21 cellular contexts compared by ENCODE assay signal in the genomic region with DNA sequence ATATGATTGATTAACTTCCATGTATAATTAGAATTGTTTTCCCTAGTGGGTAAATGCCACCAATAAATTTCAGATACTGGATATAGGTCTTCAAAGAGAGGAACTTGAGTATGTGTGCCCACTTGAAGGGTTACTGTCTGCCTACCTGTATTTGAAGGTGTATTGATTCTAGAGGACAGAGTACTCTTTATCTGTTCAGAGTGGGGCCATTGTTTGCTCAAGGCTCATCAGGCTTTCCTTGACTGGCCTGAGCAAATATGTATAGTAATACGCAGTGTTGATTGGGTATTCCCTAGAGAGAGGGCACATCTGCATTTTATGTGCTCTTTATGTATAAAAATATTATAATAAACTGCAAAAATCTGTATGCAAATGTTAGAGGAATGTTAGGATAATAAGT. TPM values are rescaled to one million over a fixed set of nuclear protein-coding genes. Genes with fewer than 3 reads are reported as not detected.
"Had no signal": no experiment of that assay in that cellular context is flagged by ENCODE, and none has a peak within 500 bp of the region (broad histone marks: within the 10 kb centered on the region; RNA-seq: fewer than 3 reads in every experiment).

No MANE protein-coding gene starts in this region.

- H3K4me3 ChIP-seq: body of pancreas, cardiac muscle cell, esophagus muscularis mucosa, left lung, neural progenitor cell, spleen, upper lobe of left lung had no signal

- H3K4me1 Mint-ChIP-seq: activated naive CD4-positive, alpha-beta T cell treated with anti-CD3 and anti-CD28 coated beads, Interleukin-2, amount 50 U/mL, for 24 hours; neural progenitor cell; WTC11 had no signal

- H3K4me3 Mint-ChIP-seq: activated naive CD4-positive, alpha-beta T cell treated with anti-CD3 and anti-CD28 coated beads, Interleukin-2, amount 50 U/mL, for 24 hours; effector memory CD8-positive, alpha-beta T cell; naive thymus-derived CD8-positive, alpha-beta T cell; neural progenitor cell; T-helper 2 cell treated with Interferon-gamma antibody and Interleukin-4, amounts not matched to agents 5 μg/mL and 100 μg/mL, for 36 hours; WTC11 had no signal

- ATAC-seq: body of pancreas; effector memory CD8-positive, alpha-beta T cell; left lung; naive thymus-derived CD8-positive, alpha-beta T cell; stimulated activated naive CD8-positive, alpha-beta T cell treated with anti-CD3 and anti-CD28 coated beads, Interleukin-15, Interleukin-2, amounts not matched to agents 100 U/mL and 50 U/mL, for 24 hours; WTC11 had no signal

- H3K27me3 Mint-ChIP-seq: activated naive CD4-positive, alpha-beta T cell treated with anti-CD3 and anti-CD28 coated beads, Interleukin-2, amount 50 U/mL, for 24 hours; effector memory CD8-positive, alpha-beta T cell; naive thymus-derived CD8-positive, alpha-beta T cell had no signal

- H3K9me3 Mint-ChIP-seq: activated naive CD4-positive, alpha-beta T cell treated with anti-CD3 and anti-CD28 coated beads, Interleukin-2, amount 50 U/mL, for 24 hours; effector memory CD8-positive, alpha-beta T cell; naive thymus-derived CD8-positive, alpha-beta T cell; T-helper 2 cell treated with Interferon-gamma antibody and Interleukin-4, amounts not matched to agents 5 μg/mL and 100 μg/mL, for 36 hours; WTC11 had no signal

- H3K9me3 ChIP-seq: body of pancreas, esophagus muscularis mucosa, left lung, spleen, upper lobe of left lung had no signal

- DNase-seq: activated gamma-delta T cell treated with Interleukin-2 at 50 U/mL for 16 hours; activated T-cell treated with anti-CD3 and anti-CD28 coated beads, Interleukin-2, amount 50 U/mL, for 1 hour; anterior cingulate cortex; body of pancreas; dermis blood vessel endothelial cell; effector memory CD8-positive, alpha-beta T cell; hippocampal formation; kidney glomerular epithelial cell; left lung; naive thymus-derived CD8-positive, alpha-beta T cell; retina; spleen; stimulated activated CD4-positive, alpha-beta T cell treated with anti-CD3 and anti-CD28 coated beads, Interleukin-4, amount 100 ng/mL, for 24 hours; stimulated activated naive CD8-positive, alpha-beta T cell treated with anti-CD3 and anti-CD28 coated beads, Interleukin-15, Interleukin-2, amounts not matched to agents 100 U/mL and 50 U/mL, for 24 hours; upper lobe of left lung had no signal

- H3K36me3 ChIP-seq: cardiac muscle cell, left lung, neural progenitor cell, upper lobe of left lung had no signal

- H3K27me3 ChIP-seq: body of pancreas, cardiac muscle cell, esophagus muscularis mucosa, left lung, neural progenitor cell, spleen, upper lobe of left lung had no signal

- H3K4me1 ChIP-seq: body of pancreas, esophagus muscularis mucosa, left lung, neural progenitor cell, upper lobe of left lung had no signal

- H3K27ac ChIP-seq: body of pancreas, cardiac muscle cell, esophagus muscularis mucosa, left lung, neural progenitor cell, spleen, upper lobe of left lung had no signal

- H3K27ac Mint-ChIP-seq: effector memory CD8-positive, alpha-beta T cell; naive thymus-derived CD8-positive, alpha-beta T cell; neural progenitor cell; T-helper 2 cell treated with Interferon-gamma antibody and Interleukin-4, amounts not matched to agents 5 μg/mL and 100 μg/mL, for 36 hours; WTC11 had no signal

RNA-seq across cellular contexts. Expression of a gene that starts 51.7 kb away (rescaled TPM):
- polyA plus RNA-seq: naive thymus-derived CD8-positive, alpha-beta T cell had no signal
